8 cellular contexts compared by ENCODE assay signal in the genomic region with DNA sequence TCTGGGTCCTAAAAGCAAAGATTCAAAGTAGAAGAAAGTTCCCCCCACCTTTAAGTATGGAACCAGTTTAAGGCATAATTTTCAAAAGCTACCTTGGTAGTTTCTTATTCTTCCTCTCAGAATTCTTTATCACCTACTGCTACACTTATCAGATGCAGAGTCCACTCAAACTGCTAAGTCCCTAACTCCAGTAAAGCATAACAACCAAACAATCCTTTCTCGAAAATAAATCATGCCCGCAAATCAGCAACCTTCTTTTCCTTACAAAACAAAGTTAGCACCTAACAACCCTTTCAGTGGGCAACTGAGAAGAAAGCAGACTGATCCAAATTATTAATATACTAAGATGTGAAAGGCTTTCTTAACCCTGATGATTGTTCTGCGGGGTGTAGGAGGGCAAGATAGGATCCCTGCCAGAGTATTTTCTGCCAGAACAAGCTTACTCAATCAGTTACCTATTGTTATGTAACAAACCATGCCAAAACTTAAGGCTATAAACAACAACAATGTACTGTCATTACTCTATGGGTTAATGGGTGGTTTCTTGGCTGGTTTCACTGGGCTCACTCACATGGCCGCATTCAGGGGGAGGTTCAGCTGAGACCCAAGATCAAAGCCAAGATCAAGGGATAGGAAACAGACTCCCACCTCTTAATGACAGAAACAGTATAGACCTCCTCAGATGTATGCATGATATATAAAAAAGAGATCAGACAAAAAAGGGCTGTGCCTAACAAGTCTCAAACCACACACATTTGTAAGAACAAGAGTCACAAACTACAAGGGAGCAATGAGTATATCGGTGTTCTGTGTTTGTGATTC. TPM values are rescaled to one million over a fixed set of nuclear protein-coding genes. Genes with fewer than 3 reads are reported as not detected.
A peak's percentile ranks its signal among the peaks of the same experiment; 100 is the strongest.
DNase-seq lines count a peak whose midpoint lies in the region; ATAC-seq and TF ChIP-seq lines count a peak whose summit lies in the region.

No MANE protein-coding gene starts in this region.

- H3K27me3 ChIP-seq in breast epithelium: no peaks in the 10 kb centered on the region
- no peaks in the 10 kb centered on the region for H3K27me3 ChIP-seq in transverse colon
- H3K27me3 ChIP-seq in spleen (replicated peaks in 1 of 7): no peaks in the 10 kb centered on the region

- TF ChIP-seq EP300 in transverse colon (IDR thresholded peaks at IDR 0.05; ENCODE audit: low read depth): no peak

- no peaks in the 10 kb centered on the region for H3K36me3 ChIP-seq in breast epithelium
- no peaks in the 10 kb centered on the region for H3K36me3 ChIP-seq in transverse colon
- peaks cover 0 to 9% (median 0%) of the 10 kb centered on the region in 6 donors for H3K36me3 ChIP-seq in spleen

- H3K4me1 Mint-ChIP-seq in MCF 10A (ENCODE audit: insufficient read depth, unreplicated experiment) (peaks cover 35% of the 10 kb centered on the region), WTC11 (peaks cover 50% of the 10 kb centered on the region)

- TF ChIP-seq CTCF in breast epithelium (IDR thresholded peaks at IDR 0.05) (no peak), MCF 10A (IDR thresholded peaks at IDR 0.05; ENCODE audit: unreplicated experiment) (no peak), WTC11 (IDR thresholded peaks at IDR 0.05) (no peak), transverse colon (IDR thresholded peaks at IDR 0.05) (no peak), spleen (IDR thresholded peaks at IDR 0.05 in 8 of 11, conservative IDR thresholded peaks at IDR 0.05 in 3 of 11) (no peak)

- CTCF ChIA-PET in MCF 10A (lab: Yijun Ruan, JAX) (interaction anchor here (0.5 to 6.6 kb wide), 46 partner anchors 9 to 408 kb away, joined by 3 to 127 read pairs (median 5); a partner anchor contains a TSS), WTC11 (lab: Charles Lee) (interaction anchor here (0.6 to 3.0 kb wide), 20 partner anchors 8 to 394 kb away, joined by 3 to 28 read pairs (median 5); a partner anchor contains a TSS)

- POLR2A ChIA-PET in MCF 10A (lab: Yijun Ruan, JAX) (interaction anchor here (0.6 to 6.1 kb wide), 9 partner anchors 10 to 240 kb away, joined by 3 to 130 read pairs (median 3); a partner anchor contains a TSS), WTC11 (lab: Charles Lee) (interaction anchor here (1.1 to 1.2 kb wide), 2 partner anchors 41 to 44 kb away, joined by 3 to 4 read pairs; a partner anchor contains a TSS)

- H3K27me3 Mint-ChIP-seq in MCF 10A (ENCODE audit: insufficient read depth, unreplicated experiment) (no peaks in the 10 kb centered on the region), WTC11 (ENCODE audit: low read depth) (no peaks in the 10 kb centered on the region; the same call in 1 of the 2 replicates)

- H3K4me3 Mint-ChIP-seq in MCF 10A (ENCODE audit: unreplicated experiment) (no peak overlapping the region), WTC11 (no peak overlapping the region)

- H3K4me1 ChIP-seq in breast epithelium (peaks cover 0 to 9% of the 10 kb centered on the region in 2 donors), transverse colon (peaks cover 21 to 53% (median 34%) of the 10 kb centered on the region in 4 donors), spleen (peaks cover 0 to 42% (median 19%) of the 10 kb centered on the region in 6 donors)

- intact Hi-C loops in breast epithelium (cut with DNase I; ENCODE audit: low total_unique reads): loop anchor here (5.0 kb wide), 1 partner anchor 197 kb away; no protein-coding TSS in a partner anchor
- intact Hi-C loops in MCF 10A (cut with micrococcal nuclease): no loop called here
- intact Hi-C loops in transverse colon (cut with DNase I; ENCODE audit: low total_unique reads): loop anchor here (2.0 kb wide), 1 partner anchor 36 kb away; no protein-coding TSS in a partner anchor
- intact Hi-C loops in spleen (cut with DNase I; ENCODE audit: low total_unique reads): no loop called here

- 34 to 46% methylated on average over 5 of the region's 5 CpGs for WGBS in transverse colon (ENCODE audit: low coverage in 1 of 2), 2 donors
- WGBS in spleen, 5 donors: 67 to 84% (median 76%) methylated on average over 5 of the region's 5 CpGs

- ATAC-seq in WTC11 (no peak), GM19395 (IDR thresholded peaks at IDR 0.05; ENCODE audit: unreplicated experiment) (no peak)

- no TSS peak for BruUV-seq in MCF 10A (replicated peaks; lab: Mats Ljungman, UMichigan)

- TF ChIP-seq POLR2A in breast epithelium (IDR thresholded peaks at IDR 0.05) (no peak), transverse colon (IDR thresholded peaks at IDR 0.05) (no peak), spleen (IDR thresholded peaks at IDR 0.05) (no peak)

- in situ Hi-C loops in transverse colon (cut with MboI; ENCODE audit: low pct_ligation_motif_present in 1 of 4, low pct_unique_long_range_greater_than_20kb in 1 of 4, low sequenced_read_pairs in 3 of 4): no loop called here

- H3K36me3 Mint-ChIP-seq in MCF 10A (ENCODE audit: insufficient read depth, unreplicated experiment) (no peaks in the 10 kb centered on the region), WTC11 (no peaks in the 10 kb centered on the region; the same call in 1 of the 2 replicates)

- peak overlapping the region; percentile 35 to 64 for H3K27ac ChIP-seq in breast epithelium
- H3K27ac ChIP-seq in transverse colon: peak overlapping the region; percentile 48 to 74 (median 57)
- H3K27ac ChIP-seq in spleen: peak overlapping the region in 1 of 8 donors; percentile 17

- no peak overlapping the region for H3K27ac Mint-ChIP-seq in MCF 10A (ENCODE audit: low read depth, unreplicated experiment)
- H3K27ac Mint-ChIP-seq in WTC11: peak overlapping the region; percentile 1; the same call in 1 of the 2 replicates

- H3K9me3 Mint-ChIP-seq in MCF 10A (ENCODE audit: unreplicated experiment) (no peaks in the 10 kb centered on the region), WTC11 (peaks cover 4% of the 10 kb centered on the region; the same call in 1 of the 2 replicates)

- DNase-seq in breast epithelium (ENCODE audit: low spot score in 2 of 2) (no peak), MCF 10A (ENCODE audit: unreplicated experiment) (no peak), WTC11 (ENCODE audit: low spot score) (no peak), kidney glomerular epithelial cell (lab: John Stamatoyannopoulos, UW) (peak; percentile 17), transverse colon (no peak), spleen (no peak), islet precursor cell (no peak)

- H3K9me3 ChIP-seq in breast epithelium: peaks cover 0 to 5% of the 10 kb centered on the region in 2 donors
- no peaks in the 10 kb centered on the region for H3K9me3 ChIP-seq in transverse colon
- no peaks in the 10 kb centered on the region for H3K9me3 ChIP-seq in spleen

- H3K4me3 ChIP-seq in breast epithelium (no peak overlapping the region), transverse colon (no peak overlapping the region), spleen (no peak overlapping the region)

TF ChIP-seq in WTC11, 78 proteins besides CTCF, POLR2A, EP300 and RAD21:
- TF ChIP-seq ZNF671 (CRISPR knock-in tag; IDR thresholded peaks at IDR 0.05) (no peak), ETV6 (CRISPR knock-in tag; IDR thresholded peaks at IDR 0.05) (no peak), ZNF263 (CRISPR knock-in tag; IDR thresholded peaks at IDR 0.05; ENCODE audit: low read depth) (no peak), TEAD4 (CRISPR knock-in tag; IDR thresholded peaks at IDR 0.05) (no peak), ZNF219 (CRISPR knock-in tag; IDR thresholded peaks at IDR 0.05; ENCODE audit: borderline replicate concordance) (no peak), NFYB (CRISPR knock-in tag; conservative IDR thresholded peaks at IDR 0.05; ENCODE audit: low read depth) (no peak), ZBTB21 (CRISPR knock-in tag; IDR thresholded peaks at IDR 0.05; ENCODE audit: borderline replicate concordance) (no peak), MXD4 (CRISPR knock-in tag; IDR thresholded peaks at IDR 0.05; ENCODE audit: borderline replicate concordance) (no peak), ATF1 (CRISPR knock-in tag; IDR thresholded peaks at IDR 0.05) (no peak), ZNF423 (CRISPR knock-in tag; IDR thresholded peaks at IDR 0.05) (no peak)
- TF ChIP-seq, protein P1, sequence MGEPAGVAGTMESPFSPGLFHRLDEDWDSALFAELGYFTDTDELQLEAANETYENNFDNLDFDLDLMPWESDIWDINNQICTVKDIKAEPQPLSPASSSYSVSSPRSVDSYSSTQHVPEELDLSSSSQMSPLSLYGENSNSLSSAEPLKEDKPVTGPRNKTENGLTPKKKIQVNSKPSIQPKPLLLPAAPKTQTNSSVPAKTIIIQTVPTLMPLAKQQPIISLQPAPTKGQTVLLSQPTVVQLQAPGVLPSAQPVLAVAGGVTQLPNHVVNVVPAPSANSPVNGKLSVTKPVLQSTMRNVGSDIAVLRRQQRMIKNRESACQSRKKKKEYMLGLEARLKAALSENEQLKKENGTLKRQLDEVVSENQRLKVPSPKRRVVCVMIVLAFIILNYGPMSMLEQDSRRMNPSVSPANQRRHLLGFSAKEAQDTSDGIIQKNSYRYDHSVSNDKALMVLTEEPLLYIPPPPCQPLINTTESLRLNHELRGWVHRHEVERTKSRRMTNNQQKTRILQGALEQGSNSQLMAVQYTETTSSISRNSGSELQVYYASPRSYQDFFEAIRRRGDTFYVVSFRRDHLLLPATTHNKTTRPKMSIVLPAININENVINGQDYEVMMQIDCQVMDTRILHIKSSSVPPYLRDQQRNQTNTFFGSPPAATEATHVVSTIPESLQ (CRISPR knock-in tag; IDR thresholded peaks at IDR 0.05): no peak
- TF ChIP-seq, protein P2, sequence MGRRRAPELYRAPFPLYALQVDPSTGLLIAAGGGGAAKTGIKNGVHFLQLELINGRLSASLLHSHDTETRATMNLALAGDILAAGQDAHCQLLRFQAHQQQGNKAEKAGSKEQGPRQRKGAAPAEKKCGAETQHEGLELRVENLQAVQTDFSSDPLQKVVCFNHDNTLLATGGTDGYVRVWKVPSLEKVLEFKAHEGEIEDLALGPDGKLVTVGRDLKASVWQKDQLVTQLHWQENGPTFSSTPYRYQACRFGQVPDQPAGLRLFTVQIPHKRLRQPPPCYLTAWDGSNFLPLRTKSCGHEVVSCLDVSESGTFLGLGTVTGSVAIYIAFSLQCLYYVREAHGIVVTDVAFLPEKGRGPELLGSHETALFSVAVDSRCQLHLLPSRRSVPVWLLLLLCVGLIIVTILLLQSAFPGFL (CRISPR knock-in tag; IDR thresholded peaks at IDR 0.05; ENCODE audit: borderline replicate concordance): no peak

RNA-seq across cellular contexts. Expression of a gene that starts 42.0 kb away (rescaled TPM):
- total RNA-seq in breast epithelium (10 to 100 TPM; 31.4 to 85.6 (median 44.9) TPM), MCF 10A (2022) (56.6 and 66.4 TPM in 2 replicates), WTC11 (2021) (48.4 to 55.2 TPM (median 49.8 TPM) in 3 replicates), transverse colon (10 to 100 TPM; 26.2 to 56.7 (median 49.5) TPM), spleen (10 to 100 TPM; 29.3 to 55.1 (median 41.3) TPM)
- polyA plus RNA-seq in spleen: 10 to 100 TPM in 2 of 3 donors, 1 to 10 TPM in 1; 8.7 to 13.9 (median 13.7) TPM

Comparison
In these comparisons a context has a peak if more than half of its experiments do, and no peak if none do; other contexts are left out.
1. intact Hi-C loops: an anchor here in breast epithelium (5.0 kb wide) and transverse colon (2.0 kb wide); none called in MCF 10A and spleen.